In the genomic region with DNA sequence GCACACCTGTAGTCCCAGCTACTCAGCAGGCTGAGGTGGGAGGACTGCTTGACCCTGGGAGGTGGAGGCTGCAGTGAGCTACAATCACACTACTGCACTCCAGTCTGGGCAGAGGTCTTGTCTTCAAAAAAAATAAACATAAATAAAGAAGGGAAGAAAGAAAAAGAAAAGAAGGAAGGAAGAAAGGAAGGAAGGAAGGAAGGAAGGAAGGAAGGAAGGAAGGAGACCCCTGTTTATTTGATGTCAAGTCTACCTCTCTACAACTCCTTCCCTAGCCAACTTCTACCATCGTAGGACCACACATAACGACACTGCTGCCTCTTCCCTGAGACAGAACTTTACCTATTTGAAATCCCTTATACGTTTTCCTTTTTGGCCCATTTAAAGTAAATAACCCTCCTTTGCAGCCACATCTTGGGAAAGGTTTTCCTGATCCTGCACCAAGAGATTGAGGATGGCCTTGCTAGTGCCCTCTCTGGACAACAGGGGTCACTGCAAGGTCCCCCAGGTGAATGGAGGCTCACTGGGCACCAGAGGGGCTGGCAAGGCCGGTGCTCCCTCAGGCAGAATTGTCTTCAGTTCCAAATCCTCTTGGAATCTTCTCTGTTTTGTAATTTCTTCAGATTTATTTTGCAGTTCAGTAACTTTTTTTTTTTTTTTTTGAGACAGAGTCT, we compare ENCODE assay signal across 9 cellular contexts. TPM values are rescaled to one million over a fixed set of nuclear protein-coding genes. Genes with fewer than 3 reads are reported as not detected.
A peak's percentile ranks its signal among the peaks of the same experiment; 100 is the strongest.
DNase-seq lines count a peak whose midpoint lies in the region; ATAC-seq and TF ChIP-seq lines count a peak whose summit lies in the region.
"Had no signal": no experiment of that assay in that cellular context is flagged by ENCODE, and none has a peak within 500 bp of the region (broad histone marks: within the 10 kb centered on the region; RNA-seq: fewer than 3 reads in every experiment).

No MANE protein-coding gene starts in this region.

- no peak overlapping the region for H3K4me3 Mint-ChIP-seq in natural killer cell

- peak; percentile 42 for TF ChIP-seq CTCF in natural killer cell (IDR thresholded peaks at IDR 0.05)

- intact Hi-C loops in natural killer cell (cut with micrococcal nuclease): loop anchor here (5.0 kb wide), 1 partner anchor 82 kb away; the partner anchor contains the start of gene TCOF1

- no peaks in the 10 kb centered on the region for H3K9me3 Mint-ChIP-seq in natural killer cell

- peak; percentile 64 for DNase-seq in D341Med (ENCODE audit: low spot score)
- peak; percentile 47 for DNase-seq in HT-29 (ENCODE audit: low spot score)
- DNase-seq in astrocyte of the hippocampus (ENCODE audit: low read depth, low spot score): peak; percentile 41
- no peak for DNase-seq in natural killer cell
- DNase-seq in T-helper 1 cell: no peak
- no peak for DNase-seq in T-helper 9 cell
- DNase-seq: activated CD4-positive, alpha-beta T cell treated with anti-CD3 and anti-CD28 coated beads, Interleukin-2, amount 50 U/mL, for 48 hours had no signal

- peaks cover 7 to 23% of the 10 kb centered on the region in 2 donors for H3K4me1 Mint-ChIP-seq in natural killer cell

- no peak overlapping the region for H3K27ac Mint-ChIP-seq in natural killer cell

- H3K27me3 Mint-ChIP-seq in natural killer cell (ENCODE audit: low read depth in 2 of 2): no peaks in the 10 kb centered on the region

- no peaks in the 10 kb centered on the region for H3K36me3 Mint-ChIP-seq in natural killer cell

- ATAC-seq in natural killer cell: no peak
- ATAC-seq in GM18511 (IDR thresholded peaks at IDR 0.05; ENCODE audit: unreplicated experiment): no peak
- no peak for ATAC-seq in GM21717 (IDR thresholded peaks at IDR 0.05; ENCODE audit: unreplicated experiment)

RNA-seq across cellular contexts. Expression of gene RPS14, which starts 10.5 kb away (rescaled TPM):
- 1,946 and 1,965 TPM in 2 replicates for total RNA-seq in HT-29 (2014; rRNA removed; shearing (Covaris generic))
- total RNA-seq in natural killer cell: 1,000 to 10,000 TPM; 1,744 to 2,278 (median 2,016) TPM

RNA-seq across cellular contexts. Expression of gene CD74, which starts 26.3 kb away (rescaled TPM):
- total RNA-seq in HT-29 (2014; rRNA removed; shearing (Covaris generic)): 9.8 and 12.7 TPM in 2 replicates
- 100 to 1,000 TPM; 550 to 913 (median 748) TPM for total RNA-seq in natural killer cell

Comparison
In these comparisons a context has a peak if more than half of its experiments do, and no peak if none do; other contexts are left out.
1. DNase-seq: peak in D341Med (single experiment), HT-29 (single experiment) and astrocyte of the hippocampus (single experiment); none in natural killer cell (single experiment), T-helper 1 cell (0 of 5) and T-helper 9 cell (single experiment).
2. RNA of gene CD74, which starts 26.3 kb away (total RNA-seq): 550 to 913 TPM in natural killer cell; 9.8 to 12.7 TPM in HT-29; every median in the first group is over 10 times any median in the second.